Comparison of ENCODE assay signal across 8 cellular contexts in genomic region chr4:87390931-87391782, GRCh38. TPM values are rescaled to one million over a fixed set of nuclear protein-coding genes. Genes with fewer than 3 reads are reported as not detected.
DNase-seq lines count a peak whose midpoint lies in the region; FAIRE-seq and TF ChIP-seq lines count a peak whose summit lies in the region.

HSD17B11 (minus strand) TSS chr4:87391188; CDS start chr4:87391070, 118 bp downstream.

- no peaks in the 10 kb centered on the region for H3K9me3 Mint-ChIP-seq in activated naive CD4-positive, alpha-beta T cell treated with anti-CD3 and anti-CD28 coated beads for 36 hours

- no peak within 1 kb of the TSS for H3K9ac ChIP-seq in neuronal stem cell (ENCODE audit: low read depth, low read length, poor library complexity)

- FAIRE-seq in frontal cortex (lab: Jason Lieb, UNC) = no peak

- peak within 1 kb of the TSS; percentile 82 for H3K27ac Mint-ChIP-seq in activated naive CD4-positive, alpha-beta T cell treated with anti-CD3 and anti-CD28 coated beads for 36 hours

- H3K27ac ChIP-seq in neuronal stem cell (replicated peaks; ENCODE audit: low read length) = peak within 1 kb of the TSS; percentile 60

- H2BK12ac ChIP-seq in neuronal stem cell (ENCODE audit: low read length) = no peak within 1 kb of the TSS

- peak within 1 kb of the TSS; percentile 61 for H3K4me3 ChIP-seq in HFF-Myc (replicated peaks; ENCODE audit: low read depth, low read length)
- peak within 1 kb of the TSS; percentile 71 to 74 for H3K4me3 ChIP-seq in neuronal stem cell (ENCODE audit: low read length in 2 of 2)

- H4K8ac ChIP-seq in neuronal stem cell (ENCODE audit: low read depth, low read length) = no peak within 1 kb of the TSS

- H3K18ac ChIP-seq in neuronal stem cell (ENCODE audit: low read length) = peak within 1 kb of the TSS; percentile 68

- H2BK15ac ChIP-seq in neuronal stem cell (ENCODE audit: low read length) = no peak within 1 kb of the TSS

- no peaks in the 10 kb centered on the region for H3K27me3 ChIP-seq in neuronal stem cell (ENCODE audit: control insufficient read depth in 3 of 3, insufficient read depth in 3 of 3, low read depth in 1 of 3, low read length in 3 of 3)

- peak within 1 kb of the TSS; percentile 61 for H3K4me2 ChIP-seq in neuronal stem cell (ENCODE audit: insufficient read depth, low read length, poor library complexity, severe bottlenecking)

- H3K36me3 Mint-ChIP-seq in activated naive CD4-positive, alpha-beta T cell treated with anti-CD3 and anti-CD28 coated beads for 36 hours (ENCODE audit: low read depth) = no peaks in the 10 kb centered on the region

- H3K23ac ChIP-seq in neuronal stem cell (ENCODE audit: low read depth, low read length, poor library complexity) = no peak within 1 kb of the TSS

- intact Hi-C loops in activated naive CD4-positive, alpha-beta T cell treated with anti-CD3 and anti-CD28 coated beads for 36 hours (cut with micrococcal nuclease) = loop anchor here (1.0 kb wide), 1 partner anchor 31 kb away; the partner anchor contains the start of gene NUDT9

- H3K4me1 Mint-ChIP-seq in activated naive CD4-positive, alpha-beta T cell treated with anti-CD3 and anti-CD28 coated beads for 36 hours (ENCODE audit: low read depth) = peaks cover 31% of the 10 kb centered on the region

- H2BK120ac ChIP-seq in neuronal stem cell (ENCODE audit: low read depth, low read length) = no peak within 1 kb of the TSS

- H2AFZ ChIP-seq in neuronal stem cell (ENCODE audit: low read length) = peak within 1 kb of the TSS; percentile 98

- CTCF ChIA-PET in activated naive CD4-positive, alpha-beta T cell treated with anti-CD3 and anti-CD28 coated beads for 36 hours (lab: Charles Lee) = interaction anchor here (0.5 to 2.1 kb wide), 10 partner anchors 9 to 895 kb away, joined by 3 to 20 read pairs (median 4); no protein-coding TSS in a partner anchor

- peak within 1 kb of the TSS; percentile 78 for H3K4me3 Mint-ChIP-seq in activated naive CD4-positive, alpha-beta T cell treated with anti-CD3 and anti-CD28 coated beads for 36 hours

- no peak within 1 kb of the TSS for H4K91ac ChIP-seq in neuronal stem cell (ENCODE audit: low read depth, low read length, poor library complexity)

- no CpG with 5 or more reads among the region's 42 CpGs for WGBS in neuronal stem cell (ENCODE audit: extremely low coverage in 2 of 2, insufficient read length in 2 of 2, insufficient replicate concordance in 1 of 2), 2 donors

- H2BK5ac ChIP-seq in neuronal stem cell (ENCODE audit: low read length) = no peak within 1 kb of the TSS

- no peak within 1 kb of the TSS for H3K14ac ChIP-seq in neuronal stem cell (ENCODE audit: low read length)

- no peak within 1 kb of the TSS for H3K4ac ChIP-seq in neuronal stem cell (ENCODE audit: low read length)

- no peaks in the 10 kb centered on the region for H3K27me3 Mint-ChIP-seq in activated naive CD4-positive, alpha-beta T cell treated with anti-CD3 and anti-CD28 coated beads for 36 hours (ENCODE audit: low read depth)

- peak; percentile 78 for DNase-seq in GM04503 (ENCODE audit: low read depth)
- DNase-seq in HFF-Myc (ENCODE audit: extremely low read depth, low read depth) = peak; percentile 87
- peak; percentile 92 for DNase-seq in NAMALWA (ENCODE audit: low spot score)
- peak; percentile 94 for DNase-seq in SK-N-DZ (ENCODE audit: low spot score)
- DNase-seq in activated naive CD4-positive, alpha-beta T cell treated with anti-CD3 and anti-CD28 coated beads for 36 hours = peak; percentile 85
- peak; percentile 74 to 83 for DNase-seq in frontal cortex (ENCODE audit: low spot score in 2 of 2)
- peak; percentile 72 for DNase-seq in neuronal stem cell (ENCODE audit: low spot score)

- H3K36me3 ChIP-seq in neuronal stem cell (replicated peaks in 1 of 2; ENCODE audit: control insufficient read depth in 2 of 2, insufficient read depth in 2 of 2, low read length in 2 of 2) = peaks cover 0 to 2% of the 10 kb centered on the region in 2 donors

- H3K79me1 ChIP-seq in neuronal stem cell (ENCODE audit: low read depth, low read length) = no peaks in the 10 kb centered on the region

- H3K9me3 ChIP-seq in neuronal stem cell (replicated peaks in 1 of 2; ENCODE audit: control insufficient read depth in 2 of 2, insufficient read depth in 1 of 2, low read depth in 1 of 2, low read length in 2 of 2) = peaks cover 2 to 12% of the 10 kb centered on the region in 2 donors

- peaks cover 0 to 3% of the 10 kb centered on the region in 2 donors for H3K4me1 ChIP-seq in neuronal stem cell (ENCODE audit: control insufficient read depth in 2 of 2, insufficient read depth in 1 of 2, low read depth in 1 of 2, low read length in 2 of 2)

- no peak within 1 kb of the TSS for H2AK5ac ChIP-seq in neuronal stem cell (ENCODE audit: low read depth, low read length)

- TF ChIP-seq CTCF in HFF-Myc (IDR thresholded peaks at IDR 0.05; ENCODE audit: low read depth, low read length, missing control alignments) (peak; percentile 9), subcutaneous adipose tissue (IDR thresholded peaks at IDR 0.05; ENCODE audit: low read depth) (no peak)

RNA-seq across cellular contexts. Expression of gene HSD17B11, which starts in this region (rescaled TPM):
- 108 and 115 TPM in 2 replicates for polyA plus RNA-seq in SK-N-DZ (2014; cell fraction: cytosol; rRNA removed)
- polyA plus RNA-seq in SK-N-DZ (2014; cell fraction: nucleus; rRNA removed) = 51.3 and 60.0 TPM in 2 replicates
- 10 to 100 TPM; 14.2 to 15.9 TPM for total RNA-seq in activated naive CD4-positive, alpha-beta T cell treated with anti-CD3 and anti-CD28 coated beads for 36 hours
- 52.6 TPM for total RNA-seq in frontal cortex
- 15.0 TPM for polyA plus RNA-seq in neuronal stem cell (2013, experiment 1 of 2)
- 15.0 TPM for polyA plus RNA-seq in neuronal stem cell (2013, experiment 2 of 2)
- 100 to 1,000 TPM in 3 of 4 donors, 10 to 100 TPM in 1; 78.9 to 143 (median 127) TPM for total RNA-seq in subcutaneous adipose tissue

Comparison
In these comparisons a context has a peak if more than half of its experiments do, and no peak if none do; other contexts are left out.
1. Peak in every context shown above with its lines: DNase-seq, H3K4me3 ChIP-seq and H3K27ac ChIP-seq.